Comparison of ENCODE assay signal across 8 cellular contexts in genomic region chr19:55606471-55606787, GRCh38. TPM values are rescaled to one million over a fixed set of nuclear protein-coding genes. Genes with fewer than 3 reads are reported as not detected.
DNase-seq lines count a peak whose midpoint lies in the region; ATAC-seq, FAIRE-seq and TF ChIP-seq lines count a peak whose summit lies in the region.

No MANE protein-coding gene starts in this region.

- TF ChIP-seq POLR2A in NB4 (IDR thresholded peaks at IDR 0.05; ENCODE audit: extremely low read depth, insufficient read length) (no peak), H54 (IDR thresholded peaks at IDR 0.05; ENCODE audit: low read depth, low read length) (no peak)

- H3K4me2 ChIP-seq in BLaER1 (peak overlapping the region; percentile 97), neural cell (ENCODE audit: low read length) (peak overlapping the region; percentile 81)

- H3K27me3 ChIP-seq in BLaER1 (no peaks in the 10 kb centered on the region), ectodermal cell (ENCODE audit: control insufficient read depth, insufficient read depth, low read length, poor library complexity, severe bottlenecking) (no peaks in the 10 kb centered on the region), neural cell (ENCODE audit: insufficient read depth, low read depth, low read length) (no peaks in the 10 kb centered on the region)

- no peak for TF ChIP-seq EP300 in neural cell (conservative IDR thresholded peaks at IDR 0.05; ENCODE audit: poor library complexity, severe bottlenecking)

- FAIRE-seq in H54 (lab: Jason Lieb, UNC): no peak

- 35 to 41% methylated on average over 12 of the region's 12 CpGs for WGBS in ectodermal cell, 2 experiments

- ATAC-seq in HG03378 (IDR thresholded peaks at IDR 0.05; ENCODE audit: unreplicated experiment): no peak
- no peak for ATAC-seq in GM19023 (IDR thresholded peaks at IDR 0.05; ENCODE audit: unreplicated experiment)

- peaks cover 60% of the 10 kb centered on the region for H3K36me3 ChIP-seq in BLaER1
- peaks cover 6% of the 10 kb centered on the region for H3K36me3 ChIP-seq in ectodermal cell (ENCODE audit: control insufficient read depth, insufficient read depth, low read length)
- H3K36me3 ChIP-seq in neural cell (ENCODE audit: insufficient read depth, low read length): peaks cover 8% of the 10 kb centered on the region

- H2AFZ ChIP-seq in neural cell (ENCODE audit: low read depth, low read length): no peak overlapping the region

- H3F3A ChIP-seq in neural cell (ENCODE audit: insufficient read depth, low read length, poor library complexity, severe bottlenecking): no peaks in the 10 kb centered on the region

- DNase-seq in NB4 (ENCODE audit: low read depth) (no peak), H54 (ENCODE audit: insufficient read length, low spot score) (no peak), foreskin melanocyte (no peak)

- no peak for TF ChIP-seq RAD21 in neural cell (conservative IDR thresholded peaks at IDR 0.05)

- H4K20me1 ChIP-seq in BLaER1: peaks cover 45% of the 10 kb centered on the region
- no peaks in the 10 kb centered on the region for H4K20me1 ChIP-seq in neural cell (ENCODE audit: insufficient read depth)

- H3K9ac ChIP-seq in BLaER1 (peak overlapping the region; percentile 94), neural cell (ENCODE audit: low read length) (peak overlapping the region; percentile 97)

- H3K9me2 ChIP-seq in neural cell (ENCODE audit: insufficient read depth, low read length): no peaks in the 10 kb centered on the region

- peak overlapping the region; percentile 85 for H3K4me3 ChIP-seq in BLaER1
- H3K4me3 ChIP-seq in NB4 (ENCODE audit: low read depth, low read length): peak overlapping the region; percentile 75
- H3K4me3 ChIP-seq in ectodermal cell (ENCODE audit: insufficient read depth, low read depth, low read length): peak overlapping the region; percentile 87
- peak overlapping the region; percentile 97 for H3K4me3 ChIP-seq in neural cell (ENCODE audit: low read length)

- TF ChIP-seq CTCF in NB4 (IDR thresholded peaks at IDR 0.05; ENCODE audit: low read depth, low read length) (no peak), neural cell (IDR thresholded peaks at IDR 0.05; ENCODE audit: poor library complexity, severe bottlenecking) (no peak)

- H3K9me3 ChIP-seq in BLaER1 (no peaks in the 10 kb centered on the region), ectodermal cell (ENCODE audit: control insufficient read depth, low read length) (no peaks in the 10 kb centered on the region), neural cell (ENCODE audit: low read length) (no peaks in the 10 kb centered on the region)

- peaks cover 25% of the 10 kb centered on the region for H3K79me2 ChIP-seq in neural cell (replicated peaks; ENCODE audit: insufficient read depth, low read length)

- H3K4me1 ChIP-seq in BLaER1: peaks cover 30% of the 10 kb centered on the region
- peaks cover 6% of the 10 kb centered on the region for H3K4me1 ChIP-seq in ectodermal cell (ENCODE audit: control insufficient read depth, insufficient read depth, low read length)

- peak overlapping the region; percentile 95; the same call in 1 of the 2 replicates for H3K27ac ChIP-seq in BLaER1
- H3K27ac ChIP-seq in ectodermal cell (ENCODE audit: insufficient read depth, low read depth, low read length, poor library complexity, severe bottlenecking): no peak overlapping the region
- peak overlapping the region; percentile 97 for H3K27ac ChIP-seq in neural cell (ENCODE audit: low read length)

TF ChIP-seq in neural cell, 6 proteins besides CTCF, POLR2A, EP300 and RAD21:
- no peak for TF ChIP-seq EZH2 (IDR thresholded peaks at IDR 0.05; ENCODE audit: borderline replicate concordance, insufficient read depth, low read length, poor library complexity, severe bottlenecking)
- TF ChIP-seq TAF1 (IDR thresholded peaks at IDR 0.05; ENCODE audit: low read depth): no peak
- no peak for TF ChIP-seq SMC3 (conservative IDR thresholded peaks at IDR 0.05; ENCODE audit: poor library complexity)

RNA-seq across cellular contexts. Expression of gene ZNF865, which starts 1.0 kb away (rescaled TPM):
- polyA plus RNA-seq in ectodermal cell (2013, experiment 1 of 4): 11.1 TPM
- 12.0 TPM for polyA plus RNA-seq in ectodermal cell (2013, experiment 2 of 4)
- 13.7 TPM for polyA plus RNA-seq in ectodermal cell (2013, experiment 3 of 4)
- polyA plus RNA-seq in ectodermal cell (2013, experiment 4 of 4): 14.1 TPM
- polyA plus RNA-seq in neural cell: 1.7 and 2.1 TPM in 2 replicates
- polyA minus RNA-seq in neural cell: 3.4 and 4.3 TPM in 2 replicates

RNA-seq across cellular contexts. Expression of gene ZNF524, which starts 6.3 kb away (rescaled TPM):
- polyA plus RNA-seq in ectodermal cell (2013, experiment 1 of 4): 6.8 TPM
- 5.1 TPM for polyA plus RNA-seq in ectodermal cell (2013, experiment 2 of 4)
- 4.3 TPM for polyA plus RNA-seq in ectodermal cell (2013, experiment 3 of 4)
- polyA plus RNA-seq in ectodermal cell (2013, experiment 4 of 4): 4.6 TPM
- polyA plus RNA-seq in neural cell: 3.2 and 3.9 TPM in 2 replicates
- polyA minus RNA-seq in neural cell: 2.9 and 5.1 TPM in 2 replicates

RNA-seq across cellular contexts. Expression of gene FIZ1, which starts 7.1 kb away (rescaled TPM):
- 29.6 TPM for polyA plus RNA-seq in ectodermal cell (2013, experiment 1 of 4)
- polyA plus RNA-seq in ectodermal cell (2013, experiment 2 of 4): 28.1 TPM
- 24.1 TPM for polyA plus RNA-seq in ectodermal cell (2013, experiment 3 of 4)
- polyA plus RNA-seq in ectodermal cell (2013, experiment 4 of 4): 21.6 TPM
- 5.1 and 7.4 TPM in 2 replicates for polyA plus RNA-seq in neural cell
- 9.4 and 12.7 TPM in 2 replicates for polyA minus RNA-seq in neural cell

RNA-seq across cellular contexts. Expression of gene ZNF784, which starts 17.9 kb away (rescaled TPM):
- polyA plus RNA-seq in ectodermal cell (2013, experiment 1 of 4): 11.8 TPM
- 13.0 TPM for polyA plus RNA-seq in ectodermal cell (2013, experiment 2 of 4)
- polyA plus RNA-seq in ectodermal cell (2013, experiment 3 of 4): 12.9 TPM
- polyA plus RNA-seq in ectodermal cell (2013, experiment 4 of 4): 13.6 TPM
- polyA plus RNA-seq in neural cell: 10.3 and 10.7 TPM in 2 replicates
- polyA minus RNA-seq in neural cell: 11.6 and 13.4 TPM in 2 replicates

RNA-seq across cellular contexts. Expression of gene ZNF579, which starts 25.8 kb away (rescaled TPM):
- polyA plus RNA-seq in ectodermal cell (2013, experiment 1 of 4): 19.6 TPM
- polyA plus RNA-seq in ectodermal cell (2013, experiment 2 of 4): 22.2 TPM
- 24.0 TPM for polyA plus RNA-seq in ectodermal cell (2013, experiment 3 of 4)
- 27.6 TPM for polyA plus RNA-seq in ectodermal cell (2013, experiment 4 of 4)
- polyA plus RNA-seq in neural cell: 7.4 and 10.8 TPM in 2 replicates
- polyA minus RNA-seq in neural cell: 9.8 and 12.4 TPM in 2 replicates
